Comparison of ENCODE assay signal across 1 cellular context in genomic region chr3:37736632-37737031, GRCh38.
TF ChIP-seq lines count a peak whose summit lies in the region.

No MANE protein-coding gene starts in this region.

TF ChIP-seq in GM12878, 131 proteins besides CTCF, POLR2A, EP300 and RAD21 (continued from another document):
- no peak for TF ChIP-seq E4F1 (IDR thresholded peaks at IDR 0.05; ENCODE audit: borderline replicate concordance, partially characterized antibody)
- no peak for TF ChIP-seq IRF4 (IDR thresholded peaks at IDR 0.05; ENCODE audit: low read depth, low read length)
- no peak for TF ChIP-seq HCFC1 (IDR thresholded peaks at IDR 0.05; ENCODE audit: low read length)
- TF ChIP-seq CEBPZ (IDR thresholded peaks at IDR 0.05; ENCODE audit: low read depth, low read length) = no peak
- TF ChIP-seq MYB (IDR thresholded peaks at IDR 0.05; ENCODE audit: borderline replicate concordance, low read depth, low read length) = no peak
- no peak for TF ChIP-seq SMC3 (IDR thresholded peaks at IDR 0.05; ENCODE audit: borderline replicate concordance, low read length)
- TF ChIP-seq IKZF1 (conservative IDR thresholded peaks at IDR 0.05) = peak; percentile 76
- 0 out of 2 replicates have a peak, but pooled peaks have one; percentile 30 for TF ChIP-seq NR2F1 (conservative IDR thresholded peaks at IDR 0.05)
- no peak for TF ChIP-seq ZNF622 (IDR thresholded peaks at IDR 0.05)
